16 cellular contexts compared by ENCODE assay signal in genomic region chr5:159883522-159883950, GRCh38. TPM values are rescaled to one million over a fixed set of nuclear protein-coding genes. Genes with fewer than 3 reads are reported as not detected.
DNase-seq lines count a peak whose midpoint lies in the region; ATAC-seq and TF ChIP-seq lines count a peak whose summit lies in the region.
"Had no signal": no experiment of that assay in that cellular context is flagged by ENCODE, and none has a peak within 500 bp of the region (broad histone marks: within the 10 kb centered on the region; RNA-seq: fewer than 3 reads in every experiment).

No MANE protein-coding gene starts in this region.

- TF ChIP-seq CTCF in HFFc6 (IDR thresholded peaks at IDR 0.05) (no peak), astrocyte of the spinal cord (IDR thresholded peaks at IDR 0.05; ENCODE audit: low read depth, low read length) (no peak), thoracic aorta (IDR thresholded peaks at IDR 0.05) (no peak)

- peaks cover 54% of the 10 kb centered on the region for H3K4me1 Mint-ChIP-seq in HFFc6 (ENCODE audit: low read depth)
- H3K4me1 Mint-ChIP-seq: activated CD4-positive, alpha-beta T cell treated with anti-CD3 and anti-CD28 coated beads, Interleukin-2, amount 10 ng/mL, durations not matched to agents 24 days and 14 days had no signal

- in situ Hi-C loops in astrocyte of the spinal cord (cut with HindIII; ENCODE audit: low sequenced_read_pairs) = no loop called here

- no peaks in the 10 kb centered on the region for H3K27me3 ChIP-seq in thoracic aorta (replicated peaks; ENCODE audit: insufficient read depth)
- H3K27me3 ChIP-seq: Peyer's patch had no signal

- peak; percentile 87 for ATAC-seq in thoracic aorta (ENCODE audit: insufficient number of reproducible peaks, low FRiP score, low read depth)
- ATAC-seq: activated T-cell treated with anti-CD3 and anti-CD28 coated beads, Interleukin-2, amount 50 U/mL, for 72 hours had no signal

- no peaks in the 10 kb centered on the region for H3K9me3 ChIP-seq in thoracic aorta
- H3K9me3 ChIP-seq: Peyer's patch had no signal

- no peak overlapping the region for H3K4me3 ChIP-seq in astrocyte of the spinal cord (ENCODE audit: low read depth, low read length)
- H3K4me3 ChIP-seq in thoracic aorta = no peak overlapping the region
- H3K4me3 ChIP-seq: Peyer's patch had no signal

- peak overlapping the region; percentile 79 to 86 for H3K27ac ChIP-seq in thoracic aorta

- H3K4me1 ChIP-seq in thoracic aorta (ENCODE audit: control insufficient read depth in 1 of 2, low read depth in 2 of 2) = peaks cover 16 to 31% of the 10 kb centered on the region in 2 donors
- H3K4me1 ChIP-seq: Peyer's patch had no signal

- peak overlapping the region; percentile 29; the same call in 1 of the 2 replicates for H3K27ac Mint-ChIP-seq in HFFc6
- H3K27ac Mint-ChIP-seq: activated CD4-positive, alpha-beta T cell treated with anti-CD3 and anti-CD28 coated beads, Interleukin-2, amount 10 ng/mL, durations not matched to agents 24 days and 14 days; activated T-cell treated with anti-CD3 and anti-CD28 coated beads, Interleukin-2, amount 50 U/mL, for 72 hours had no signal

- no peaks in the 10 kb centered on the region for H3K9me3 Mint-ChIP-seq in HFFc6
- H3K9me3 Mint-ChIP-seq: activated CD4-positive, alpha-beta T cell treated with anti-CD3 and anti-CD28 coated beads, Interleukin-2, amount 10 ng/mL, durations not matched to agents 24 days and 14 days; activated T-cell treated with anti-CD3 and anti-CD28 coated beads, Interleukin-2, amount 50 U/mL, for 72 hours had no signal

- H3K27me3 Mint-ChIP-seq in HFFc6 (ENCODE audit: insufficient read depth) = peaks cover 5% of the 10 kb centered on the region

- H3K36me3 ChIP-seq in thoracic aorta = no peaks in the 10 kb centered on the region
- H3K36me3 ChIP-seq: Peyer's patch had no signal

- H3K4me3 Mint-ChIP-seq in HFFc6 = no peak overlapping the region
- H3K4me3 Mint-ChIP-seq: activated CD4-positive, alpha-beta T cell treated with anti-CD3 and anti-CD28 coated beads, Interleukin-2, amount 10 ng/mL, durations not matched to agents 24 days and 14 days; activated T-cell treated with anti-CD3 and anti-CD28 coated beads, Interleukin-2, amount 50 U/mL, for 72 hours had no signal

- DNase-seq in HFFc6 (peak; percentile 75), astrocyte of the spinal cord (ENCODE audit: low read depth, low spot score) (peak; percentile 74), glomerular visceral epithelial cell (ENCODE audit: extremely low spot score) (peak; percentile 17), thoracic aorta (ENCODE audit: low spot score) (no peak), DMS 273 (lab: John Stamatoyannopoulos, UW; ENCODE audit: unreplicated experiment) (no peak), KG1 (lab: John Stamatoyannopoulos, UW) (no peak), inferior parietal cortex (ENCODE audit: extremely low spot score) (no peak)
- DNase-seq: activated CD4-positive, alpha-beta T cell treated with anti-CD3 and anti-CD28 coated beads, Interleukin-2, amount 10 ng/mL, durations not matched to agents 24 days and 14 days; activated T-cell treated with anti-CD3 and anti-CD28 coated beads, Interleukin-2, amount 50 U/mL, for 72 hours; amniotic stem cell; GDM1; kidney; NCI-H187 treated with DMSO at 0.1 percent for 48 hours; NCI-H69; Peyer's patch had no signal

- no peaks in the 10 kb centered on the region for H3K36me3 Mint-ChIP-seq in HFFc6 (ENCODE audit: low read depth)

RNA-seq across cellular contexts. Expression of gene ADRA1B, which starts 32.7 kb away (rescaled TPM):
- under 1 TPM; 0.17 to 0.57 (median 0.38) TPM for total RNA-seq in HFFc6 (2021; fragmentation: NEBNext Ultra II Directional; extraction: Animal tissue kit (Norgen Biotek cat#: 25700))
- total RNA-seq in thoracic aorta = 10 to 100 TPM; 14.8 to 53.3 TPM
- total RNA-seq: activated CD4-positive, alpha-beta T cell treated with anti-CD3 and anti-CD28 coated beads, Interleukin-2, amount 10 ng/mL, durations not matched to agents 24 days and 14 days; activated T-cell treated with anti-CD3 and anti-CD28 coated beads, Interleukin-2, amount 50 U/mL, for 72 hours; T-helper 2 cell treated with Interferon-gamma antibody and Interleukin-4, amounts not matched to agents 100 ng/mL and 5 ng/mL, for 36 hours had no signal

Comparison
In these comparisons a context has a peak if more than half of its experiments do, and no peak if none do; other contexts are left out.
1. DNase-seq: peak in HFFc6 (single experiment), astrocyte of the spinal cord (single experiment) and glomerular visceral epithelial cell (single experiment); none in thoracic aorta (single experiment), DMS 273 (single experiment), KG1 (single experiment) and inferior parietal cortex (single experiment).
2. RNA of gene ADRA1B, which starts 32.7 kb away (total RNA-seq): 14.8 to 53.3 TPM in thoracic aorta; 0.17 to 0.57 TPM in HFFc6; every median in the first group is over 10 times any median in the second.